30 cellular contexts compared by ENCODE assay signal in genomic region chr9:98950262-98950661, GRCh38. TPM values are rescaled to one million over a fixed set of nuclear protein-coding genes. Genes with fewer than 3 reads are reported as not detected.
"Had no signal": no experiment of that assay in that cellular context is flagged by ENCODE, and none has a peak within 500 bp of the region (broad histone marks: within the 10 kb centered on the region; RNA-seq: fewer than 3 reads in every experiment).

No MANE protein-coding gene starts in this region.

- H3K27me3 ChIP-seq: ovary, testis, tibial artery, uterus had no signal

- H3K4me3 Mint-ChIP-seq: naive thymus-derived CD4-positive, alpha-beta T cell; natural killer cell; nephron; neural progenitor cell; stimulated activated effector memory CD8-positive, alpha-beta T cell treated with anti-CD3 and anti-CD28 coated beads, Interleukin-12 subunit alpha, Interleukin-12 subunit beta, amount 100 ng/mL, for 72 hours; stimulated activated naive B cell treated with anti-CD40 and anti-IgM and Interleukin-4, amounts not matched to agents 10 μg/mL and 1 μg/mL and 100 μg/mL, for 72 hours; stimulated activated naive CD8-positive, alpha-beta T cell treated with anti-CD3 and anti-CD28 coated beads, Interleukin-15, Interleukin-2, amounts not matched to agents 100 ng/mL and 50 ng/mL, for 24 hours; type B pancreatic cell had no signal

- H3K36me3 Mint-ChIP-seq: naive thymus-derived CD4-positive, alpha-beta T cell; natural killer cell; neural progenitor cell; stimulated activated effector memory CD8-positive, alpha-beta T cell treated with anti-CD3 and anti-CD28 coated beads, Interleukin-12 subunit alpha, Interleukin-12 subunit beta, amount 100 ng/mL, for 72 hours; stimulated activated naive B cell treated with anti-CD40 and anti-IgM and Interleukin-4, amounts not matched to agents 10 μg/mL and 1 μg/mL and 100 μg/mL, for 72 hours; type B pancreatic cell had no signal

- H3K79me2 ChIP-seq: parathyroid adenoma had no signal

- H3K4me3 ChIP-seq: neural progenitor cell, ovary, psoas muscle, skin epidermis, smooth muscle cell, stomach, suprapubic skin, testis, tibial artery, transverse colon, upper lobe of right lung, uterus had no signal

- H3K4me1 Mint-ChIP-seq: naive thymus-derived CD4-positive, alpha-beta T cell; natural killer cell; nephron; neural progenitor cell; stimulated activated effector memory CD8-positive, alpha-beta T cell treated with anti-CD3 and anti-CD28 coated beads, Interleukin-12 subunit alpha, Interleukin-12 subunit beta, amount 100 ng/mL, for 72 hours; stimulated activated naive B cell treated with anti-CD40 and anti-IgM and Interleukin-4, amounts not matched to agents 10 μg/mL and 1 μg/mL and 100 μg/mL, for 72 hours had no signal

- ATAC-seq: naive thymus-derived CD4-positive, alpha-beta T cell; natural killer cell; psoas muscle; right cardiac atrium; stimulated activated effector memory CD8-positive, alpha-beta T cell treated with anti-CD3 and anti-CD28 coated beads, Interleukin-12 subunit alpha, Interleukin-12 subunit beta, amount 100 ng/mL, for 72 hours; stimulated activated naive B cell treated with anti-CD40 and anti-IgM and Interleukin-4, amounts not matched to agents 10 μg/mL and 1 μg/mL and 100 μg/mL, for 72 hours; upper lobe of right lung had no signal

- H3K36me3 ChIP-seq: neural progenitor cell, ovary, stomach, suprapubic skin, tibial artery, transverse colon, upper lobe of right lung, uterus had no signal

- H3K9me3 Mint-ChIP-seq: naive thymus-derived CD4-positive, alpha-beta T cell; natural killer cell; neural progenitor cell; stimulated activated effector memory CD8-positive, alpha-beta T cell treated with anti-CD3 and anti-CD28 coated beads, Interleukin-12 subunit alpha, Interleukin-12 subunit beta, amount 100 ng/mL, for 72 hours; stimulated activated naive B cell treated with anti-CD40 and anti-IgM and Interleukin-4, amounts not matched to agents 10 μg/mL and 1 μg/mL and 100 μg/mL, for 72 hours; stimulated activated naive CD8-positive, alpha-beta T cell treated with anti-CD3 and anti-CD28 coated beads, Interleukin-15, Interleukin-2, amounts not matched to agents 100 ng/mL and 50 ng/mL, for 24 hours; type B pancreatic cell had no signal

- H3K9me3 ChIP-seq: ovary, psoas muscle, stomach, suprapubic skin, testis, tibial artery, transverse colon, upper lobe of right lung, uterus had no signal

- H3K4me2 ChIP-seq: neural progenitor cell, smooth muscle cell had no signal

- H2AFZ ChIP-seq: neural progenitor cell, parathyroid adenoma had no signal

- H3K27ac ChIP-seq: neural progenitor cell, ovary, parathyroid adenoma, psoas muscle, suprapubic skin, transverse colon, upper lobe of right lung, uterus had no signal

- H3K4me1 ChIP-seq: parathyroid adenoma, psoas muscle, suprapubic skin, testis, upper lobe of right lung, uterus had no signal

- H3K27ac Mint-ChIP-seq: naive thymus-derived CD4-positive, alpha-beta T cell; natural killer cell; nephron; neural progenitor cell; progenitor cell of endocrine pancreas; stimulated activated effector memory CD8-positive, alpha-beta T cell treated with anti-CD3 and anti-CD28 coated beads, Interleukin-12 subunit alpha, Interleukin-12 subunit beta, amount 100 ng/mL, for 72 hours; stimulated activated naive B cell treated with anti-CD40 and anti-IgM and Interleukin-4, amounts not matched to agents 10 μg/mL and 1 μg/mL and 100 μg/mL, for 72 hours; stimulated activated naive CD8-positive, alpha-beta T cell treated with anti-CD3 and anti-CD28 coated beads, Interleukin-15, Interleukin-2, amounts not matched to agents 100 ng/mL and 50 ng/mL, for 24 hours; type B pancreatic cell had no signal

- DNase-seq: naive thymus-derived CD4-positive, alpha-beta T cell; natural killer cell; occipital lobe; ovary; posterior cingulate gyrus; psoas muscle; right cardiac atrium; stimulated activated CD4-positive, alpha-beta T cell treated with anti-CD3 and anti-CD28 coated beads, Interleukin-15, amount 100 ng/mL, for 24 hours; stimulated activated CD4-positive, alpha-beta T cell treated with anti-CD3 and anti-CD28 coated beads, Interleukin-2, amount 100 ng/mL, for 24 hours; stimulated activated CD4-positive, alpha-beta T cell treated with anti-CD3 and anti-CD28 coated beads, Interleukin-2, amount 100 ng/mL, for 48 hours; stimulated activated CD4-positive, alpha-beta T cell treated with anti-CD3 and anti-CD28 coated beads, Interleukin-4, amount 100 ng/mL, for 24 hours; stimulated activated naive B cell treated with anti-CD40 and anti-IgM and Interleukin-4, amounts not matched to agents 10 μg/mL and 1 μg/mL and 100 μg/mL, for 72 hours; stimulated activated naive CD4-positive, alpha-beta T cell treated with Interleukin-2 at 50 U/mL for 16 hours; stomach; substantia nigra; testis; tibial artery; transverse colon; upper lobe of right lung; uterus had no signal

- H3K9ac ChIP-seq: neural progenitor cell, parathyroid adenoma had no signal

RNA-seq across cellular contexts. Expression of gene COL15A1, which starts 6.6 kb away (rescaled TPM):
- total RNA-seq: progenitor cell of endocrine pancreas had no signal
- polyA plus RNA-seq: naive thymus-derived CD4-positive, alpha-beta T cell had no signal
